13 cellular contexts compared by ENCODE assay signal in genomic region chr5:71533142-71533541, GRCh38. TPM values are rescaled to one million over a fixed set of nuclear protein-coding genes. Genes with fewer than 3 reads are reported as not detected.
DNase-seq lines count a peak whose midpoint lies in the region; ATAC-seq and TF ChIP-seq lines count a peak whose summit lies in the region.
"Had no signal": no experiment of that assay in that cellular context is flagged by ENCODE, and none has a peak within 500 bp of the region (broad histone marks: within the 10 kb centered on the region; RNA-seq: fewer than 3 reads in every experiment).

No MANE protein-coding gene starts in this region.

- DNase-seq in EH (ENCODE audit: low read depth) (peak; percentile 44), right cardiac atrium (no peak)
- DNase-seq in activated CD4-positive, CD25-positive, alpha-beta regulatory T cell treated with anti-CD3 and anti-CD28 coated beads, Interleukin-2, amount 50 U/mL, for 72 hours: no peak
- DNase-seq: colonic mucosa, heart right ventricle, RPMI8226 had no signal

- H3K4me3 Mint-ChIP-seq in activated T-helper 17 cell treated with anti-CD3 and anti-CD28 coated beads, Interleukin-2, amount 50 U/mL, for 72 hours: no peak overlapping the region
- H3K4me3 Mint-ChIP-seq: CD4-positive, alpha-beta memory T cell; IgD-negative memory B cell had no signal

- intact Hi-C loops in right cardiac atrium (cut with DNase I): no loop called here

- H3K4me1 ChIP-seq in right cardiac atrium (ENCODE audit: control insufficient read depth, insufficient read depth, low read length): no peaks in the 10 kb centered on the region
- H3K4me1 ChIP-seq: colonic mucosa had no signal

- no peak for TF ChIP-seq CTCF in 22Rv1 (IDR thresholded peaks at IDR 0.05)

- WGBS in right cardiac atrium: 82% methylated on average over 3 of the region's 3 CpGs

- H3K4me3 ChIP-seq in right cardiac atrium (ENCODE audit: low read length): no peak overlapping the region
- H3K4me3 ChIP-seq: colonic mucosa, heart right ventricle had no signal

- H3K9me3 ChIP-seq in right cardiac atrium (ENCODE audit: control insufficient read depth, low read length): no peaks in the 10 kb centered on the region
- H3K9me3 ChIP-seq: colonic mucosa, heart right ventricle had no signal

- peak overlapping the region; percentile 18; the same call in 1 of the 2 replicates for H3K27ac ChIP-seq in 22Rv1
- peak overlapping the region; percentile 52 for H3K27ac ChIP-seq in right cardiac atrium (ENCODE audit: low read length)
- H3K27ac ChIP-seq: colonic mucosa had no signal

- no peaks in the 10 kb centered on the region for H3K9me3 Mint-ChIP-seq in activated T-helper 17 cell treated with anti-CD3 and anti-CD28 coated beads, Interleukin-2, amount 50 U/mL, for 72 hours
- H3K9me3 Mint-ChIP-seq: IgD-negative memory B cell had no signal

- H3K27ac Mint-ChIP-seq in activated T-helper 17 cell treated with anti-CD3 and anti-CD28 coated beads, Interleukin-2, amount 50 U/mL, for 72 hours: peak overlapping the region; percentile 10

- H3K27me3 Mint-ChIP-seq in activated T-helper 17 cell treated with anti-CD3 and anti-CD28 coated beads, Interleukin-2, amount 50 U/mL, for 72 hours: no peaks in the 10 kb centered on the region
- H3K27me3 Mint-ChIP-seq: CD4-positive, alpha-beta memory T cell; IgD-negative memory B cell had no signal

- peaks cover 77% of the 10 kb centered on the region for H3K36me3 Mint-ChIP-seq in activated T-helper 17 cell treated with anti-CD3 and anti-CD28 coated beads, Interleukin-2, amount 50 U/mL, for 72 hours (ENCODE audit: low read depth)

- H3K4me1 Mint-ChIP-seq in activated T-helper 17 cell treated with anti-CD3 and anti-CD28 coated beads, Interleukin-2, amount 50 U/mL, for 72 hours: peaks cover 15% of the 10 kb centered on the region

- no peaks in the 10 kb centered on the region for H3K27me3 ChIP-seq in right cardiac atrium (ENCODE audit: control insufficient read depth, insufficient read depth)
- H3K27me3 ChIP-seq: colonic mucosa, heart right ventricle had no signal

- ATAC-seq in activated T-helper 17 cell treated with anti-CD3 and anti-CD28 coated beads, Interleukin-2, amount 50 U/mL, for 72 hours (replicated peaks): no peak
- ATAC-seq in right cardiac atrium: peak; percentile 14 to 33
- no peak for ATAC-seq in GM19452 (IDR thresholded peaks at IDR 0.05; ENCODE audit: unreplicated experiment)
- ATAC-seq in HG02970 (IDR thresholded peaks at IDR 0.05; ENCODE audit: low FRiP score, unreplicated experiment): no peak
- ATAC-seq in GM19328 (IDR thresholded peaks at IDR 0.05; ENCODE audit: unreplicated experiment): no peak

RNA-seq across cellular contexts. Expression of gene MCCC2, which starts 54.0 kb away (rescaled TPM):
- total RNA-seq in activated T-helper 17 cell treated with anti-CD3 and anti-CD28 coated beads, Interleukin-2, amount 50 U/mL, for 72 hours: 10 to 100 TPM; 41.0 to 72.5 TPM
- total RNA-seq in right cardiac atrium: 10 to 100 TPM; 47.1 to 71.8 (median 53.3) TPM
- polyA plus RNA-seq in right cardiac atrium: 52.0 TPM

Comparison
In these comparisons a context has a peak if more than half of its experiments do, and no peak if none do; other contexts are left out.
1. ATAC-seq: peak in right cardiac atrium (2 of 2); none in activated T-helper 17 cell treated with anti-CD3 and anti-CD28 coated beads, Interleukin-2, amount 50 U/mL, for 72 hours (single experiment), GM19452 (single experiment), HG02970 (single experiment) and GM19328 (single experiment).